Comparison of ENCODE assay signal across 1 cellular context in the genomic region with DNA sequence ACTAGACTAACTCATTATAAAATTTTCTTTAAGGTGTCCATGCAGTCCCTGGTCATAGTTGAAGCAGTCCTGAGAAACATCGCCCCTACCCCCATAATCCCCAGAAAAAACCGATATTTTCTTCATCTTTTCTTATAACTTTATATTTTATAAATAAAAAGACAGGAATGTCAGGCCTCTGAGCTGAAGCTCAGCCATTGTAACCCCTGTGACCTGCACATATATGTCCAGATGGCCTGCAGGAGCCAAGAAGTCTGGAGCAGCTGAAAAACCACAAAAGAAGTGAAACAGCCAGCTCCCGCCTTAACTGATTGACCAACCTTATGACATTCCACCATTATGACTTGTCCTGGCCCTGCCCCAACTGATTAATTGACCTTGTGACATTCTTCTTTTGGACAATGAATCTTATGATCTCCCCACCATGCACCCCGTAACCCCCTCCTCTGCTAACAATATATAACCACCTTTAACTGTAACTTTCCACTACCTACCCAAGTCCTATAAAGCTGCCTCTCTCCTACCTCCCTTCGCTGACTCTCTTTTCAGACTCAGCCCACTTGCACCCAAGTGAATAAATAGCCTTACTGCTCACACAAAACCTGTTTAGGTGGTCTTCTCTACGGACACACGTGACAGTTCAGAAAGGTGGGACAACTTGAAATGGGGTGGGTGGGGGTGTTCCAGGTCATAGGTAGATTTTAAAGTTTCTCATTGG.
TF ChIP-seq lines count a peak whose summit lies in the region.
"Not testable (repeated sequence)": the region's sequence is repeated elsewhere in the genome, so short reads cannot be mapped to it uniquely, and the experiment has no call there.

No MANE protein-coding gene starts in this region.

TF ChIP-seq in K562, 482 proteins besides CTCF, POLR2A, EP300 and RAD21 (continued from another document and continues in another):
- TF ChIP-seq, protein P1, sequence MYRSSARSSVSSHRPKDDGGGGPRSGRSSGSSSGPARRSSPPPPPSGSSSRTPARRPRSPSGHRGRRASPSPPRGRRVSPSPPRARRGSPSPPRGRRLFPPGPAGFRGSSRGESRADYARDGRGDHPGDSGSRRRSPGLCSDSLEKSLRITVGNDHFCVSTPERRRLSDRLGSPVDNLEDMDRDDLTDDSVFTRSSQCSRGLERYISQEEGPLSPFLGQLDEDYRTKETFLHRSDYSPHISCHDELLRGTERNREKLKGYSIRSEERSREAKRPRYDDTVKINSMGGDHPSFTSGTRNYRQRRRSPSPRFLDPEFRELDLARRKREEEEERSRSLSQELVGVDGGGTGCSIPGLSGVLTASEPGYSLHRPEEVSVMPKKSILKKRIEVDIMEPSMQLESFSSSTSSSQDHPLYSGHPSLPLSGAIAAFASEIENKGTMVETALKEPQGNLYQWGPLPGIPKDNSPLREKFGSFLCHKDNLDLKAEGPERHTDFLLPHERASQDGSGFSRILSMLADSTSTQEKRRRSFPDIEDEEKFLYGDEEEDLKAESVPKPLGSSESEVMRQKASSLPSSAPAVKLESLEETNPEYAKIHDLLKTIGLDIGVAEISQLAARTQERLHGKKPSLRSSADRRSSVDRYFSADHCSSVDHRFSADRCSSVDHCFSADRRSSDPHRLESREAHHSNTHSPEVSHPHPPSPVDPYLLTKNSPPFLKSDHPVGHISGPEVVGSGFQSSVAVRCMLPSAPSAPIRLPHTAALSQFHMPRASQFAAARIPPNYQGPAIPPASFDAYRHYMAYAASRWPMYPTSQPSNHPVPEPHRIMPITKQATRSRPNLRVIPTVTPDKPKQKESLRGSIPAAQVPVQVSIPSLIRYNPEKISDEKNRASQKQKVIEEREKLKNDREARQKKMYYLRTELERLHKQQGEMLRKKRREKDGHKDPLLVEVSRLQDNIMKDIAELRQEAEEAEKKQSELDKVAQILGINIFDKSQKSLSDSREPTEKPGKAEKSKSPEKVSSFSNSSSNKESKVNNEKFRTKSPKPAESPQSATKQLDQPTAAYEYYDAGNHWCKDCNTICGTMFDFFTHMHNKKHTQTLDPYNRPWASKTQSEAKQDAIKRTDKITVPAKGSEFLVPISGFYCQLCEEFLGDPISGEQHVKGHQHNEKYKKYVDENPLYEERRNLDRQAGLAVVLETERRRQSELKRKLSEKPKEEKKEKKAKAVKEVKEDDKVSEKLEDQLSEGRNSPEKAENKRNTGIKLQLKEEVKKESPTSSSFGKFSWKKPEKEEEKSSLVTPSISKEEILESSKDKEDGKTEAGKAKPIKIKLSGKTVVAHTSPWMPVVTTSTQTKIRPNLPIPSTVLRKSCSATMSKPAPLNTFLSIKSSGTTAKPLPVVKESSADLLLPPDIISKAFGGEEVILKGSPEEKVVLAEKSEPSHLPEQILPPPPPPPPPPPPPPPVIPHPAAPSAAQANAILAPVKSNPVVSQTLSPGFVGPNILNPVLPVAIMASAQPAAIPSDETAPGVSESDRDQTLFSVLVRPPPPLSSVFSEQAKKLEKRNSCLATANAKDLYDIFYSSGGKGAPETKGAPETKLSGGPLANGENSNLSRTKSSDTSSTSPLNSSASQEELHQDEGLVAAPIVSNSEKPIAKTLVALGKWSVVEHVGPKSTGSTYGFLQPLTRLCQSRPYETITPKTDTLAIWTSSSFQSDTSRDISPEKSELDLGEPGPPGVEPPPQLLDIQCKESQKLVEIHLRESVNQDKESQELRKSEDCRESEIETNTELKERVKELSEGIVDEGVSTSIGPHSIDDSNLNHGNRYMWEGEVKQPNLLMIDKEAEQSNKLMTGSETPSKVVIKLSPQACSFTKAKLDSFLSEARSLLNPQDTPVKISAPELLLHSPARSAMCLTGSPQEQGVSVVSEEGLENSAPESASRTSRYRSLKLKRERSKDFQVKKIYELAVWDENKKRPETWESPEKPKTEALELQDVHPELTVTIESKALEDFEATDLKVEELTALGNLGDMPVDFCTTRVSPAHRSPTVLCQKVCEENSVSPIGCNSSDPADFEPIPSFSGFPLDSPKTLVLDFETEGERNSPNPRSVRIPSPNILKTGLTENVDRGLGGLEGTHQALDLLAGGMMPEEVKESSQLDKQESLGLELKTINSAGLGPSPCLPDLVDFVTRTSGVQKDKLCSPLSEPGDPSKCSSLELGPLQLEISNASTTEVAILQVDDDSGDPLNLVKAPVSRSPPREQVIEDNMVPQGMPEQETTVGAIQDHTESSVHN (IDR thresholded peaks at IDR 0.05; ENCODE audit: borderline replicate concordance in 1 of 2, low read depth in 1 of 2), result peak in 1 of 2 experiments; percentile 86; a peak in 2 of 4 replicates
- peak; percentile 86; the same call in 1 of the 2 replicates for TF ChIP-seq MTF1 (CRISPR knock-in tag; IDR thresholded peaks at IDR 0.05; ENCODE audit: borderline replicate concordance)
- 0 out of 2 replicates have a peak, but pooled peaks have one; percentile 69 for TF ChIP-seq TCF7 (IDR thresholded peaks at IDR 0.05; ENCODE audit: borderline replicate concordance)
- peak; percentile 92 for TF ChIP-seq HIVEP1 (CRISPR knock-in tag; IDR thresholded peaks at IDR 0.05)
- 0 out of 2 replicates have a peak, but pooled peaks have one; percentile 26 for TF ChIP-seq LCOR (CRISPR knock-in tag; IDR thresholded peaks at IDR 0.05)
- TF ChIP-seq, protein P2, sequence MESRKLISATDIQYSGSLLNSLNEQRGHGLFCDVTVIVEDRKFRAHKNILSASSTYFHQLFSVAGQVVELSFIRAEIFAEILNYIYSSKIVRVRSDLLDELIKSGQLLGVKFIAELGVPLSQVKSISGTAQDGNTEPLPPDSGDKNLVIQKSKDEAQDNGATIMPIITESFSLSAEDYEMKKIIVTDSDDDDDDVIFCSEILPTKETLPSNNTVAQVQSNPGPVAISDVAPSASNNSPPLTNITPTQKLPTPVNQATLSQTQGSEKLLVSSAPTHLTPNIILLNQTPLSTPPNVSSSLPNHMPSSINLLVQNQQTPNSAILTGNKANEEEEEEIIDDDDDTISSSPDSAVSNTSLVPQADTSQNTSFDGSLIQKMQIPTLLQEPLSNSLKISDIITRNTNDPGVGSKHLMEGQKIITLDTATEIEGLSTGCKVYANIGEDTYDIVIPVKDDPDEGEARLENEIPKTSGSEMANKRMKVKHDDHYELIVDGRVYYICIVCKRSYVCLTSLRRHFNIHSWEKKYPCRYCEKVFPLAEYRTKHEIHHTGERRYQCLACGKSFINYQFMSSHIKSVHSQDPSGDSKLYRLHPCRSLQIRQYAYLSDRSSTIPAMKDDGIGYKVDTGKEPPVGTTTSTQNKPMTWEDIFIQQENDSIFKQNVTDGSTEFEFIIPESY (CRISPR knock-in tag; IDR thresholded peaks at IDR 0.05), result peak; percentile 16; the same call in 1 of the 2 replicates
- TF ChIP-seq NFIC (IDR thresholded peaks at IDR 0.05), result peak; percentile 82
- TF ChIP-seq TAL1 (IDR thresholded peaks at IDR 0.05), result peak; percentile 3; the same call in 1 of the 2 replicates
- peak; percentile 80 for TF ChIP-seq KLF16 (IDR thresholded peaks at IDR 0.05)
- TF ChIP-seq TEAD2 (tag; IDR thresholded peaks at IDR 0.05), result peak; percentile 58; the same call in 1 of the 2 replicates
- TF ChIP-seq PHTF2 (CRISPR knock-in tag; IDR thresholded peaks at IDR 0.05), result peak; percentile 82
- peak; percentile 61; the same call in 1 of the 2 replicates for TF ChIP-seq MYNN (IDR thresholded peaks at IDR 0.05)
- TF ChIP-seq MYNN (CRISPR knock-in tag; IDR thresholded peaks at IDR 0.05), result not testable (repeated sequence)
- TF ChIP-seq ZNF311 (CRISPR knock-in tag; IDR thresholded peaks at IDR 0.05), result peak; percentile 94
- peak; percentile 53; the same call in 1 of the 2 replicates for TF ChIP-seq ERF (CRISPR knock-in tag; IDR thresholded peaks at IDR 0.05)
- peak; percentile 23; the same call in 1 of the 2 replicates for TF ChIP-seq GABPA (tag; conservative IDR thresholded peaks at IDR 0.05; ENCODE audit: low read depth)
- TF ChIP-seq, protein P3, sequence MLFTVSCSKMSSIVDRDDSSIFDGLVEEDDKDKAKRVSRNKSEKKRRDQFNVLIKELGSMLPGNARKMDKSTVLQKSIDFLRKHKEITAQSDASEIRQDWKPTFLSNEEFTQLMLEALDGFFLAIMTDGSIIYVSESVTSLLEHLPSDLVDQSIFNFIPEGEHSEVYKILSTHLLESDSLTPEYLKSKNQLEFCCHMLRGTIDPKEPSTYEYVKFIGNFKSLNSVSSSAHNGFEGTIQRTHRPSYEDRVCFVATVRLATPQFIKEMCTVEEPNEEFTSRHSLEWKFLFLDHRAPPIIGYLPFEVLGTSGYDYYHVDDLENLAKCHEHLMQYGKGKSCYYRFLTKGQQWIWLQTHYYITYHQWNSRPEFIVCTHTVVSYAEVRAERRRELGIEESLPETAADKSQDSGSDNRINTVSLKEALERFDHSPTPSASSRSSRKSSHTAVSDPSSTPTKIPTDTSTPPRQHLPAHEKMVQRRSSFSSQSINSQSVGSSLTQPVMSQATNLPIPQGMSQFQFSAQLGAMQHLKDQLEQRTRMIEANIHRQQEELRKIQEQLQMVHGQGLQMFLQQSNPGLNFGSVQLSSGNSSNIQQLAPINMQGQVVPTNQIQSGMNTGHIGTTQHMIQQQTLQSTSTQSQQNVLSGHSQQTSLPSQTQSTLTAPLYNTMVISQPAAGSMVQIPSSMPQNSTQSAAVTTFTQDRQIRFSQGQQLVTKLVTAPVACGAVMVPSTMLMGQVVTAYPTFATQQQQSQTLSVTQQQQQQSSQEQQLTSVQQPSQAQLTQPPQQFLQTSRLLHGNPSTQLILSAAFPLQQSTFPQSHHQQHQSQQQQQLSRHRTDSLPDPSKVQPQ (CRISPR knock-in tag; IDR thresholded peaks at IDR 0.05; ENCODE audit: borderline replicate concordance), result 0 out of 2 replicates have a peak, but pooled peaks have one; percentile 69
- peak; percentile 51 for TF ChIP-seq L3MBTL2 (IDR thresholded peaks at IDR 0.05)
- peak; percentile 84 for TF ChIP-seq CXXC5 (CRISPR knock-in tag; IDR thresholded peaks at IDR 0.05)
- peak; percentile 32 to 45; a peak in 1 of 4 replicates for TF ChIP-seq SRF (CRISPR knock-in tag; IDR thresholded peaks at IDR 0.05)
- peak; percentile 71 for TF ChIP-seq SOX6 (IDR thresholded peaks at IDR 0.05)
- TF ChIP-seq, protein P4, sequence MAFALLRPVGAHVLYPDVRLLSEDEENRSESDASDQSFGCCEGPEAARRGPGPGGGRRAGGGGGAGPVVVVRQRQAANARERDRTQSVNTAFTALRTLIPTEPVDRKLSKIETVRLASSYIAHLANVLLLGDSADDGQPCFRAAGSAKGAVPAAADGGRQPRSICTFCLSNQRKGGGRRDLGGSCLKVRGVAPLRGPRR (CRISPR knock-in tag; IDR thresholded peaks at IDR 0.05), result peak; percentile 91
- TF ChIP-seq GTF2A2 (tag; IDR thresholded peaks at IDR 0.05), result 0 out of 2 replicates have a peak, but pooled peaks have one; percentile 57
- TF ChIP-seq YY1 (IDR thresholded peaks at IDR 0.05; ENCODE audit: borderline replicate concordance in 1 of 3, control insufficient read depth in 1 of 3, extremely low read depth in 1 of 3, insufficient read depth in 3 of 3, insufficient read length in 1 of 3, insufficient replicate concordance in 2 of 3, low read depth in 1 of 3, low read length in 2 of 3), result peak in 1 of 3 experiments; percentile 70
- TF ChIP-seq ZNF707 (CRISPR knock-in tag; conservative IDR thresholded peaks at IDR 0.05), result 0 out of 2 replicates have a peak, but pooled peaks have one; percentile 57
- peak; percentile 50 for TF ChIP-seq ZFX (CRISPR knock-in tag; IDR thresholded peaks at IDR 0.05)
- TF ChIP-seq MAZ (CRISPR knock-in tag; conservative IDR thresholded peaks at IDR 0.05 in 1 of 2, IDR thresholded peaks at IDR 0.05 in 1 of 2), result peak in 1 of 2 experiments; percentile 81; a peak in 3 of 4 replicates
- peak; percentile 63; the same call in 1 of the 2 replicates for TF ChIP-seq RUNX1 (IDR thresholded peaks at IDR 0.05; ENCODE audit: low read depth)
- TF ChIP-seq, protein P5, sequence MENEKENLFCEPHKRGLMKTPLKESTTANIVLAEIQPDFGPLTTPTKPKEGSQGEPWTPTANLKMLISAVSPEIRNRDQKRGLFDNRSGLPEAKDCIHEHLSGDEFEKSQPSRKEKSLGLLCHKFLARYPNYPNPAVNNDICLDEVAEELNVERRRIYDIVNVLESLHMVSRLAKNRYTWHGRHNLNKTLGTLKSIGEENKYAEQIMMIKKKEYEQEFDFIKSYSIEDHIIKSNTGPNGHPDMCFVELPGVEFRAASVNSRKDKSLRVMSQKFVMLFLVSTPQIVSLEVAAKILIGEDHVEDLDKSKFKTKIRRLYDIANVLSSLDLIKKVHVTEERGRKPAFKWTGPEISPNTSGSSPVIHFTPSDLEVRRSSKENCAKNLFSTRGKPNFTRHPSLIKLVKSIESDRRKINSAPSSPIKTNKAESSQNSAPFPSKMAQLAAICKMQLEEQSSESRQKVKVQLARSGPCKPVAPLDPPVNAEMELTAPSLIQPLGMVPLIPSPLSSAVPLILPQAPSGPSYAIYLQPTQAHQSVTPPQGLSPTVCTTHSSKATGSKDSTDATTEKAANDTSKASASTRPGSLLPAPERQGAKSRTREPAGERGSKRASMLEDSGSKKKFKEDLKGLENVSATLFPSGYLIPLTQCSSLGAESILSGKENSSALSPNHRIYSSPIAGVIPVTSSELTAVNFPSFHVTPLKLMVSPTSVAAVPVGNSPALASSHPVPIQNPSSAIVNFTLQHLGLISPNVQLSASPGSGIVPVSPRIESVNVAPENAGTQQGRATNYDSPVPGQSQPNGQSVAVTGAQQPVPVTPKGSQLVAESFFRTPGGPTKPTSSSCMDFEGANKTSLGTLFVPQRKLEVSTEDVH (IDR thresholded peaks at IDR 0.05; ENCODE audit: low read depth, partially characterized antibody), result peak; percentile 71
- peak; percentile 91 for TF ChIP-seq ZNF668 (CRISPR knock-in tag; IDR thresholded peaks at IDR 0.05)
- peak; percentile 52; the same call in 1 of the 2 replicates for TF ChIP-seq ZNF354B (CRISPR knock-in tag; IDR thresholded peaks at IDR 0.05)
- peak; percentile 82 for TF ChIP-seq CEBPB (tag; IDR thresholded peaks at IDR 0.05)
- TF ChIP-seq, protein P6, sequence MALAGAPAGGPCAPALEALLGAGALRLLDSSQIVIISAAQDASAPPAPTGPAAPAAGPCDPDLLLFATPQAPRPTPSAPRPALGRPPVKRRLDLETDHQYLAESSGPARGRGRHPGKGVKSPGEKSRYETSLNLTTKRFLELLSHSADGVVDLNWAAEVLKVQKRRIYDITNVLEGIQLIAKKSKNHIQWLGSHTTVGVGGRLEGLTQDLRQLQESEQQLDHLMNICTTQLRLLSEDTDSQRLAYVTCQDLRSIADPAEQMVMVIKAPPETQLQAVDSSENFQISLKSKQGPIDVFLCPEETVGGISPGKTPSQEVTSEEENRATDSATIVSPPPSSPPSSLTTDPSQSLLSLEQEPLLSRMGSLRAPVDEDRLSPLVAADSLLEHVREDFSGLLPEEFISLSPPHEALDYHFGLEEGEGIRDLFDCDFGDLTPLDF (CRISPR knock-in tag; IDR thresholded peaks at IDR 0.05), result 0 out of 2 replicates have a peak, but pooled peaks have one; percentile 37
- peak; percentile 95 for TF ChIP-seq ESRRA (IDR thresholded peaks at IDR 0.05; ENCODE audit: borderline replicate concordance, low read depth)
- peak; percentile 84 for TF ChIP-seq PTRF (tag; IDR thresholded peaks at IDR 0.05)
- TF ChIP-seq, protein P7, sequence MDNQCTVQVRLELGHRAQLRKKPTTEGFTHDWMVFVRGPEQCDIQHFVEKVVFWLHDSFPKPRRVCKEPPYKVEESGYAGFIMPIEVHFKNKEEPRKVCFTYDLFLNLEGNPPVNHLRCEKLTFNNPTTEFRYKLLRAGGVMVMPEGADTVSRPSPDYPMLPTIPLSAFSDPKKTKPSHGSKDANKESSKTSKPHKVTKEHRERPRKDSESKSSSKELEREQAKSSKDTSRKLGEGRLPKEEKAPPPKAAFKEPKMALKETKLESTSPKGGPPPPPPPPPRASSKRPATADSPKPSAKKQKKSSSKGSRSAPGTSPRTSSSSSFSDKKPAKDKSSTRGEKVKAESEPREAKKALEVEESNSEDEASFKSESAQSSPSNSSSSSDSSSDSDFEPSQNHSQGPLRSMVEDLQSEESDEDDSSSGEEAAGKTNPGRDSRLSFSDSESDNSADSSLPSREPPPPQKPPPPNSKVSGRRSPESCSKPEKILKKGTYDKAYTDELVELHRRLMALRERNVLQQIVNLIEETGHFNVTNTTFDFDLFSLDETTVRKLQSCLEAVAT (IDR thresholded peaks at IDR 0.05), result peak; percentile 70 to 91; a peak in 3 of 4 replicates
- TF ChIP-seq SP1 (CRISPR knock-in tag; IDR thresholded peaks at IDR 0.05), result peak; percentile 45; the same call in 1 of the 2 replicates
